In the genomic region with DNA sequence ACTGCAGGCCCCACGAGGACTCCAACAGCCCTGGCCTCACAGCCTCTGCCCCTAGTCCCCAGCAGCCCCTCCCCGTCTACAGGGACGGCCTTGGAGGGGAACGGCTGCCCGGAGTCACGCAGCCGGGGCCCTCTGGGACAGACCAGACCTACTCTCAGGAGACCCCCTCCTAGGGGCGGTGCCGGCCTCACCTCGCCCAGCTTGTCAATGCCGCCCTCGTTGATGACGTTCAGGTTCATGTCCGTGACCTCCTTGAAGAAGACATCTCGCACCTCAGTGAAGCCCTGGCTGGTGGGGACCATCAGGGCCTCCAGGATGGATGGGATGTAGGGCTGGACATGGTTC, we compare ENCODE assay signal across 2 cellular contexts.
TF ChIP-seq lines count a peak whose summit lies in the region.

No MANE protein-coding gene starts in this region.

TF ChIP-seq in WTC11, 78 proteins besides CTCF, POLR2A, EP300 and RAD21:
- TF ChIP-seq CREM (CRISPR knock-in tag; IDR thresholded peaks at IDR 0.05) (no peak), ERG (CRISPR knock-in tag; IDR thresholded peaks at IDR 0.05) (no peak)
- TF ChIP-seq, protein P1, sequence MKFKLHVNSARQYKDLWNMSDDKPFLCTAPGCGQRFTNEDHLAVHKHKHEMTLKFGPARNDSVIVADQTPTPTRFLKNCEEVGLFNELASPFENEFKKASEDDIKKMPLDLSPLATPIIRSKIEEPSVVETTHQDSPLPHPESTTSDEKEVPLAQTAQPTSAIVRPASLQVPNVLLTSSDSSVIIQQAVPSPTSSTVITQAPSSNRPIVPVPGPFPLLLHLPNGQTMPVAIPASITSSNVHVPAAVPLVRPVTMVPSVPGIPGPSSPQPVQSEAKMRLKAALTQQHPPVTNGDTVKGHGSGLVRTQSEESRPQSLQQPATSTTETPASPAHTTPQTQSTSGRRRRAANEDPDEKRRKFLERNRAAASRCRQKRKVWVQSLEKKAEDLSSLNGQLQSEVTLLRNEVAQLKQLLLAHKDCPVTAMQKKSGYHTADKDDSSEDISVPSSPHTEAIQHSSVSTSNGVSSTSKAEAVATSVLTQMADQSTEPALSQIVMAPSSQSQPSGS (CRISPR knock-in tag; IDR thresholded peaks at IDR 0.05; ENCODE audit: borderline replicate concordance, low read depth): no peak

TF ChIP-seq in SK-N-SH, 30 proteins besides CTCF, POLR2A, EP300 and RAD21:
- no peak for TF ChIP-seq FOXJ3 (CRISPR knock-in tag; IDR thresholded peaks at IDR 0.05)
- no peak for TF ChIP-seq SIN3A (IDR thresholded peaks at IDR 0.05; ENCODE audit: borderline replicate concordance, low read depth, low read length)
- TF ChIP-seq NFIC (IDR thresholded peaks at IDR 0.05; ENCODE audit: borderline replicate concordance): no peak
- TF ChIP-seq MAX (IDR thresholded peaks at IDR 0.05; ENCODE audit: low read depth): no peak
- no peak for TF ChIP-seq CHD2 (IDR thresholded peaks at IDR 0.05; ENCODE audit: low read length, partially characterized antibody)
- TF ChIP-seq YY1 (IDR thresholded peaks at IDR 0.05; ENCODE audit: low read depth): no peak
- TF ChIP-seq RFX5 (IDR thresholded peaks at IDR 0.05; ENCODE audit: low read length): no peak
- TF ChIP-seq IRF3 (IDR thresholded peaks at IDR 0.05; ENCODE audit: low read depth, low read length): no peak
- TF ChIP-seq TAF1 (IDR thresholded peaks at IDR 0.05; ENCODE audit: borderline replicate concordance, low read depth, low read length): no peak
- no peak for TF ChIP-seq ZBTB33 (IDR thresholded peaks at IDR 0.05; ENCODE audit: borderline replicate concordance, low read depth)
- TF ChIP-seq MXI1 (IDR thresholded peaks at IDR 0.05; ENCODE audit: low read depth, low read length): no peak
- TF ChIP-seq GABPA (IDR thresholded peaks at IDR 0.05; ENCODE audit: low read depth): no peak
- TF ChIP-seq NRF1 (IDR thresholded peaks at IDR 0.05; ENCODE audit: low read depth, low read length): no peak
